Comparison of ENCODE assay signal across 12 cellular contexts in the genomic region with DNA sequence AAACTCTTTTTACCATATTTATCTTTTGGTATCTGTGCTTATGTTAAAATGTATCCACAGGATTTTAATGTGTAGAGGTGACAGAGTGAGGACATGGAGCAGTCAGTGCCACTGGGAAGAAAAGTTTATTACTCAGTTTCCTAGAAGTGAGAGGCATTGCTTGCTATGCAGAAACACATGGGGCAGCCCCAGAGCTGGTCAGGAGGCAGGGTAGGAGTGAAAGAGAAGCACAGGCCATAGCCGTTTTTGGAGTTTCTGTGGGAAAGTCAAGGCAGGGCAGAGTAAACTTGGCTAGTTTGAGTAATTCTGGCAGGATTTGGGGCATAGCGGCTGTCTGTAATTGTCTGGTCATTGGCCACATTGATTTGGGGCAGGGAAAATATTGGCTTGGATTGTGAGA.
A peak's percentile ranks its signal among the peaks of the same experiment; 100 is the strongest.
DNase-seq lines count a peak whose midpoint lies in the region; ATAC-seq and TF ChIP-seq lines count a peak whose summit lies in the region.
"Had no signal": no experiment of that assay in that cellular context is flagged by ENCODE, and none has a peak within 500 bp of the region (broad histone marks: within the 10 kb centered on the region; RNA-seq: fewer than 3 reads in every experiment).

No MANE protein-coding gene starts in this region.

- peaks cover 8% of the 10 kb centered on the region for H3K4me1 Mint-ChIP-seq in activated naive CD4-positive, alpha-beta T cell treated with anti-CD3 and anti-CD28 coated beads for 36 hours (ENCODE audit: low read depth)
- peaks cover 12% of the 10 kb centered on the region for H3K4me1 Mint-ChIP-seq in activated CD4-positive, alpha-beta memory T cell treated with anti-CD3 and anti-CD28 coated beads for 36 hours (ENCODE audit: low read depth)
- H3K4me1 Mint-ChIP-seq in stimulated activated naive B cell treated with anti-CD40 and anti-IgM and Interleukin-4, amounts not matched to agents 10 μg/mL and 1 μg/mL and 100 μg/mL, for 72 hours: peaks cover 2 to 12% of the 10 kb centered on the region in 2 donors

- WGBS in esophagus muscularis mucosa: 88% methylated on average over 2 of the region's 2 CpGs

- peak overlapping the region; percentile 48 for H3K27ac Mint-ChIP-seq in activated naive CD4-positive, alpha-beta T cell treated with anti-CD3 and anti-CD28 coated beads for 36 hours
- H3K27ac Mint-ChIP-seq in activated CD4-positive, alpha-beta memory T cell treated with anti-CD3 and anti-CD28 coated beads for 36 hours: peak overlapping the region; percentile 28
- no peak overlapping the region for H3K27ac Mint-ChIP-seq in stimulated activated naive B cell treated with anti-CD40 and anti-IgM and Interleukin-4, amounts not matched to agents 10 μg/mL and 1 μg/mL and 100 μg/mL, for 72 hours

- TF ChIP-seq POLR2A in esophagus muscularis mucosa (IDR thresholded peaks at IDR 0.05; ENCODE audit: low read depth): no peak
- no peak for TF ChIP-seq POLR2A in Peyer's patch (IDR thresholded peaks at IDR 0.05)

- ATAC-seq in stimulated activated naive B cell treated with anti-CD40 and anti-IgM and Interleukin-4, amounts not matched to agents 10 μg/mL and 1 μg/mL and 100 μg/mL, for 72 hours (replicated peaks): no peak

- H3K27me3 ChIP-seq in esophagus muscularis mucosa (no peaks in the 10 kb centered on the region), Peyer's patch (no peaks in the 10 kb centered on the region)

- intact Hi-C loops in activated naive CD4-positive, alpha-beta T cell treated with anti-CD3 and anti-CD28 coated beads for 36 hours (cut with micrococcal nuclease): no loop called here
- intact Hi-C loops in activated CD4-positive, alpha-beta memory T cell treated with anti-CD3 and anti-CD28 coated beads for 36 hours (cut with micrococcal nuclease): no loop called here
- intact Hi-C loops in esophagus muscularis mucosa (cut with DNase I): no loop called here

- H3K4me1 ChIP-seq in esophagus muscularis mucosa (no peaks in the 10 kb centered on the region), Peyer's patch (no peaks in the 10 kb centered on the region)

- CTCF ChIA-PET in activated naive CD4-positive, alpha-beta T cell treated with anti-CD3 and anti-CD28 coated beads for 36 hours (lab: Charles Lee): no interaction called here
- CTCF ChIA-PET in activated CD4-positive, alpha-beta memory T cell treated with anti-CD3 and anti-CD28 coated beads for 36 hours (lab: Charles Lee): no interaction called here

- no peaks in the 10 kb centered on the region for H3K36me3 Mint-ChIP-seq in activated naive CD4-positive, alpha-beta T cell treated with anti-CD3 and anti-CD28 coated beads for 36 hours (ENCODE audit: low read depth)
- peaks cover 5% of the 10 kb centered on the region for H3K36me3 Mint-ChIP-seq in activated CD4-positive, alpha-beta memory T cell treated with anti-CD3 and anti-CD28 coated beads for 36 hours
- no peaks in the 10 kb centered on the region for H3K36me3 Mint-ChIP-seq in stimulated activated naive B cell treated with anti-CD40 and anti-IgM and Interleukin-4, amounts not matched to agents 10 μg/mL and 1 μg/mL and 100 μg/mL, for 72 hours

- no peak for TF ChIP-seq EP300 in esophagus muscularis mucosa (IDR thresholded peaks at IDR 0.05)

- no peak for TF ChIP-seq CTCF in esophagus muscularis mucosa (IDR thresholded peaks at IDR 0.05)
- no peak for TF ChIP-seq CTCF in Peyer's patch (IDR thresholded peaks at IDR 0.05)

- H3K27me3 Mint-ChIP-seq in activated naive CD4-positive, alpha-beta T cell treated with anti-CD3 and anti-CD28 coated beads for 36 hours (ENCODE audit: low read depth): peaks cover 2% of the 10 kb centered on the region
- no peaks in the 10 kb centered on the region for H3K27me3 Mint-ChIP-seq in activated CD4-positive, alpha-beta memory T cell treated with anti-CD3 and anti-CD28 coated beads for 36 hours
- peaks cover 0 to 8% of the 10 kb centered on the region in 2 donors for H3K27me3 Mint-ChIP-seq in stimulated activated naive B cell treated with anti-CD40 and anti-IgM and Interleukin-4, amounts not matched to agents 10 μg/mL and 1 μg/mL and 100 μg/mL, for 72 hours

- no peak overlapping the region for H3K27ac ChIP-seq in esophagus muscularis mucosa (replicated peaks in 1 of 4)
- H3K27ac ChIP-seq in Peyer's patch: no peak overlapping the region

- H3K36me3 ChIP-seq in esophagus muscularis mucosa (no peaks in the 10 kb centered on the region), Peyer's patch (no peaks in the 10 kb centered on the region)

- H3K9me3 Mint-ChIP-seq in activated naive CD4-positive, alpha-beta T cell treated with anti-CD3 and anti-CD28 coated beads for 36 hours: peaks cover 10% of the 10 kb centered on the region
- H3K9me3 Mint-ChIP-seq in activated CD4-positive, alpha-beta memory T cell treated with anti-CD3 and anti-CD28 coated beads for 36 hours: peaks cover 3% of the 10 kb centered on the region
- peaks cover 7 to 8% of the 10 kb centered on the region in 2 donors for H3K9me3 Mint-ChIP-seq in stimulated activated naive B cell treated with anti-CD40 and anti-IgM and Interleukin-4, amounts not matched to agents 10 μg/mL and 1 μg/mL and 100 μg/mL, for 72 hours

- no peak for DNase-seq in activated naive CD4-positive, alpha-beta T cell treated with anti-CD3 and anti-CD28 coated beads for 36 hours
- no peak for DNase-seq in activated naive CD4-positive, alpha-beta T cell (lab: John Stamatoyannopoulos, UW)
- DNase-seq in activated CD4-positive, alpha-beta memory T cell treated with anti-CD3 and anti-CD28 coated beads for 36 hours: no peak
- DNase-seq in esophagus muscularis mucosa (ENCODE audit: extremely low spot score) (peak; percentile 39), Peyer's patch (no peak), cerebellum (ENCODE audit: low spot score) (no peak), HT-29 (ENCODE audit: low spot score) (no peak)
- DNase-seq in stimulated activated naive B cell treated with anti-CD40 and anti-IgM and Interleukin-4, amounts not matched to agents 10 μg/mL and 1 μg/mL and 100 μg/mL, for 72 hours: no peak
- DNase-seq: DMS153, foreskin melanocyte, left ventricle myocardium superior, NCI-H146 had no signal

- peaks cover 0 to 9% (median 2%) of the 10 kb centered on the region in 4 donors for H3K9me3 ChIP-seq in esophagus muscularis mucosa
- H3K9me3 ChIP-seq in Peyer's patch: no peaks in the 10 kb centered on the region

- H3K4me3 ChIP-seq in esophagus muscularis mucosa: no peak overlapping the region
- H3K4me3 ChIP-seq in Peyer's patch: no peak overlapping the region

- peak overlapping the region; percentile 64 for H3K4me3 Mint-ChIP-seq in activated naive CD4-positive, alpha-beta T cell treated with anti-CD3 and anti-CD28 coated beads for 36 hours
- peak overlapping the region; percentile 50 for H3K4me3 Mint-ChIP-seq in activated CD4-positive, alpha-beta memory T cell treated with anti-CD3 and anti-CD28 coated beads for 36 hours
- H3K4me3 Mint-ChIP-seq in stimulated activated naive B cell treated with anti-CD40 and anti-IgM and Interleukin-4, amounts not matched to agents 10 μg/mL and 1 μg/mL and 100 μg/mL, for 72 hours: peak overlapping the region; percentile 56 to 87

- POLR2A ChIA-PET in activated CD4-positive, alpha-beta memory T cell treated with anti-CD3 and anti-CD28 coated beads for 36 hours (lab: Charles Lee): no interaction called here
